30 cellular contexts compared by ENCODE assay signal in genomic region chr17:29782917-29783316, GRCh38.
"Had no signal": no experiment of that assay in that cellular context is flagged by ENCODE, and none has a peak within 500 bp of the region (broad histone marks: within the 10 kb centered on the region; RNA-seq: fewer than 3 reads in every experiment).

No MANE protein-coding gene starts in this region.

- H3K27me3 Mint-ChIP-seq: naive B cell; stimulated activated naive CD8-positive, alpha-beta T cell treated with anti-CD3 and anti-CD28 coated beads, Interleukin-15, Interleukin-2, amounts not matched to agents 100 ng/mL and 50 ng/mL, for 24 hours had no signal

- H2AFZ ChIP-seq: neural progenitor cell, parathyroid adenoma had no signal

- H3K4me2 ChIP-seq: neural progenitor cell had no signal

- ATAC-seq: left colon, left lung, lower lobe of right lung, natural killer cell, sciatic nerve, upper lobe of right lung had no signal

- H3K27ac Mint-ChIP-seq: mesothelial cell of epicardium, natural killer cell, nephron progenitor cell, neural progenitor cell had no signal

- H3K9me3 Mint-ChIP-seq: immature natural killer cell; naive B cell; natural killer cell; nephron progenitor cell; neural progenitor cell; stimulated activated naive CD8-positive, alpha-beta T cell treated with anti-CD3 and anti-CD28 coated beads, Interleukin-15, Interleukin-2, amounts not matched to agents 100 ng/mL and 50 ng/mL, for 24 hours had no signal

- H3K27me3 ChIP-seq: left lung, neural progenitor cell, neutrophil, right atrium auricular region, suprapubic skin, tibial artery, upper lobe of right lung had no signal

- H3K9me3 ChIP-seq: left lung, lower lobe of right lung, neutrophil, right atrium auricular region, suprapubic skin, thoracic aorta, tibial artery, upper lobe of right lung had no signal

- H3K4me3 Mint-ChIP-seq: immature natural killer cell; mesothelial cell of epicardium; naive B cell; natural killer cell; nephron progenitor cell; neural progenitor cell; stimulated activated naive CD8-positive, alpha-beta T cell treated with anti-CD3 and anti-CD28 coated beads, Interleukin-15, Interleukin-2, amounts not matched to agents 100 ng/mL and 50 ng/mL, for 24 hours had no signal

- H3K79me2 ChIP-seq: parathyroid adenoma had no signal

- H3K36me3 Mint-ChIP-seq: naive B cell, natural killer cell had no signal

- DNase-seq: hypothalamus; immature natural killer cell; kidney; left colon; left lung; lower lobe of right lung; mammary epithelial cell; mesendoderm; naive B cell; natural killer cell; nephron progenitor cell; occipital lobe; stimulated activated CD4-positive, alpha-beta T cell treated with anti-CD3 and anti-CD28 coated beads, Interleukin-12 subunit alpha, Interleukin-12 subunit beta, amount 100 ng/mL, for 4 hours; stimulated activated CD4-positive, alpha-beta T cell treated with anti-CD3 and anti-CD28 coated beads, Interleukin-15, amount 100 ng/mL, for 24 hours; stimulated activated CD4-positive, alpha-beta T cell treated with anti-CD3 and anti-CD28 coated beads, Interleukin-2, amount 100 ng/mL, for 24 hours; stimulated activated CD4-positive, alpha-beta T cell treated with anti-CD3 and anti-CD28 coated beads, Interleukin-4, amount 100 ng/mL, for 1 hour; stimulated activated naive CD4-positive, alpha-beta T cell; tibial artery; trophoblast cell; upper lobe of right lung had no signal

- H3K9ac ChIP-seq: neural progenitor cell, parathyroid adenoma had no signal

- H3K27ac ChIP-seq: left lung, lower lobe of right lung, neural progenitor cell, neutrophil, parathyroid adenoma, right atrium auricular region, skin epidermis, suprapubic skin, thoracic aorta, tibial artery, upper lobe of right lung had no signal
